In the genomic region with DNA sequence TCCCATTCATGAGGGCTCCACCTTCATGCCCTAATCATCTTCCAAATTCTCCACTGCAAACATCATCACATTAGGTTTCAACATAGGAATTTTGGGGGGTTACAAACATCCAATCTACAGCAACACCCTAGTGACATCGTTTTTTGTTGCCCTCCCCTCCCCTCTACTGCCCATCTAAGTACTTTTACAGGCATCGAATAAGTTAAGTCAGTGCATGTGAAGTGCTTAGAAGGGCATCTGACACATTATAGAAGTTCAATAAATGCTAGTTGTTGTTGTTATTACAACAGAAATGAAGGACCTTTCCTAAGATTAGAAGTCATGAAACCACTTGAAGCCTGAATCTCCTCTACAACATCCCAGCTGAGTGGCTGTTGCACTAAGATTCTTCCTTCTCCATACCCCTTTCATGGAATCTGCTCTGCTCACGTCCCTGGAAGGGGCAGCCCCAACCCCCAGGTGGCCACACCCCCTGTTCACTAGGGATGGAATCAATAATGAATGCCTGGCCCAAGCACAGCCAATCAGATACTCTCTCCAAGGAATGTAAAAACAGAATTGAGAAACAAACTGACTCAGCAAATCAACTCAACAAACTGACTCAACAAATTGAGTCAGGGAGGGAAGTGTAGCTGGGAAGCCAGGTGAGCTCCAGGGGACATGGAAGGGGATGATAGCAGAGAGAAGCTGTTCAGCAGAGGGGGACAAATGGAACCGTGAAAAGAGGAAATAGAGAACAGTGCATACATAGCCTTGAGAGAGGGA, we compare ENCODE assay signal across 2 cellular contexts.
TF ChIP-seq lines count a peak whose summit lies in the region.

No MANE protein-coding gene starts in this region.

TF ChIP-seq in HCT116, 20 proteins besides CTCF, POLR2A, EP300 and RAD21:
- TF ChIP-seq SIN3A (IDR thresholded peaks at IDR 0.05; ENCODE audit: low read depth) (no peak), SRF (IDR thresholded peaks at IDR 0.05; ENCODE audit: low read depth) (no peak), CEBPB (IDR thresholded peaks at IDR 0.05; ENCODE audit: low read depth) (peak; percentile 76), FOSL1 (IDR thresholded peaks at IDR 0.05; ENCODE audit: low read depth) (no peak)

TF ChIP-seq in H1, 55 proteins besides CTCF, POLR2A, EP300 and RAD21:
- no peak for TF ChIP-seq SRF (IDR thresholded peaks at IDR 0.05; ENCODE audit: low read depth, low read length)
- TF ChIP-seq CEBPB (IDR thresholded peaks at IDR 0.05; ENCODE audit: low read depth, low read length): peak; percentile 83
- TF ChIP-seq RXRA (IDR thresholded peaks at IDR 0.05; ENCODE audit: insufficient read depth, low read depth, low read length): no peak
- no peak for TF ChIP-seq TCF12 (IDR thresholded peaks at IDR 0.05; ENCODE audit: low read depth, low read length)
- no peak for TF ChIP-seq TAF7 (optimal IDR thresholded peaks at IDR 0.05; ENCODE audit: borderline replicate concordance, low read depth, low read length)
- TF ChIP-seq CTBP2 (IDR thresholded peaks at IDR 0.05; ENCODE audit: borderline replicate concordance, insufficient read depth, insufficient read length, low read length): no peak
- TF ChIP-seq TEAD4 (IDR thresholded peaks at IDR 0.05; ENCODE audit: low read depth, low read length): peak; percentile 51; the same call in 1 of the 2 replicates
- peak; percentile 100 for TF ChIP-seq BACH1 (IDR thresholded peaks at IDR 0.05; ENCODE audit: low read length)
- TF ChIP-seq MAFK (IDR thresholded peaks at IDR 0.05; ENCODE audit: low read depth, low read length): peak; percentile 98
